21 cellular contexts compared by ENCODE assay signal in the genomic region with DNA sequence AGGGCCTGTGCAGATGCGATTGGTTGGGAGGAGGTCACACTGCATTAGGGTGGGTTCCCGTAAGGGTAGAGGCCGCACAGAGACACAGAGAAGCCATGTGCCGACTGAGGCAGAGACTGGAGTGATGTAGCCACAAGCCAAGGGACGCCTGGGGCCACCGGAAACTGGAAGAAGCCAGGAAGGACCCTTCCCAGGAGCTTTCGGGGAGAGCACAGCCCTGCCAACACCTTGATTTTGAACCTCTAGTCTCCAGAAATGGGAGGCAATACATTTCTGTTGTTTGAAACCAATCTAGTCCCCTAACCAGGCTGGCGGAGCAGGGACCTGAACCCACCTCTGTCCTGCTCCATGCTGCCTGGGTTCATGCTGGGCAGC. TPM values are rescaled to one million over a fixed set of nuclear protein-coding genes. Genes with fewer than 3 reads are reported as not detected.
DNase-seq lines count a peak whose midpoint lies in the region; ATAC-seq, FAIRE-seq and TF ChIP-seq lines count a peak whose summit lies in the region.
"Had no signal": no experiment of that assay in that cellular context is flagged by ENCODE, and none has a peak within 500 bp of the region (broad histone marks: within the 10 kb centered on the region; RNA-seq: fewer than 3 reads in every experiment).

No MANE protein-coding gene starts in this region.

- no peaks in the 10 kb centered on the region for H3K9me3 ChIP-seq in CD4-positive, alpha-beta T cell (ENCODE audit: control insufficient read depth, low read length)

- H3K4me3 Mint-ChIP-seq in activated CD4-positive, alpha-beta T cell treated with anti-CD3 and anti-CD28 coated beads for 36 hours, result peak overlapping the region; percentile 68
- H3K4me3 Mint-ChIP-seq in CD4-positive, alpha-beta T cell, result peak overlapping the region; percentile 82
- peak overlapping the region; percentile 56 for H3K4me3 Mint-ChIP-seq in activated CD4-positive, alpha-beta memory T cell treated with anti-CD3 and anti-CD28 coated beads, Interleukin-2, amount 10 ng/mL, durations not matched to agents 7 days and 5 days
- H3K4me3 Mint-ChIP-seq in memory B cell, result peak overlapping the region; percentile 74
- H3K4me3 Mint-ChIP-seq: CD14-positive monocyte had no signal

- H3K36me3 Mint-ChIP-seq in activated CD4-positive, alpha-beta T cell treated with anti-CD3 and anti-CD28 coated beads for 36 hours (ENCODE audit: low read depth), result peaks cover 61% of the 10 kb centered on the region
- H3K36me3 Mint-ChIP-seq in CD4-positive, alpha-beta T cell (ENCODE audit: low read depth), result no peaks in the 10 kb centered on the region
- H3K36me3 Mint-ChIP-seq in activated CD4-positive, alpha-beta memory T cell treated with anti-CD3 and anti-CD28 coated beads, Interleukin-2, amount 10 ng/mL, durations not matched to agents 7 days and 5 days (ENCODE audit: low read depth), result peaks cover 65% of the 10 kb centered on the region
- no peaks in the 10 kb centered on the region for H3K36me3 Mint-ChIP-seq in memory B cell
- H3K36me3 Mint-ChIP-seq: CD14-positive monocyte had no signal

- FAIRE-seq in GM12891 (lab: Jason Lieb, UNC), result no peak
- FAIRE-seq: urothelium cell line had no signal

- intact Hi-C loops in activated CD4-positive, alpha-beta T cell treated with anti-CD3 and anti-CD28 coated beads for 36 hours (cut with DNase I, micrococcal nuclease), result loop anchor here (2.0 to 5.0 kb wide), 4 partner anchors 14 to 226 kb away; no protein-coding TSS in a partner anchor
- intact Hi-C loops in CD4-positive, alpha-beta T cell (cut with DNase I, micrococcal nuclease), result loop anchor here in 1 of 2 experiments (10.0 kb wide), 1 partner anchor 180 kb away; no protein-coding TSS in a partner anchor

- H3K27ac Mint-ChIP-seq in activated CD4-positive, alpha-beta T cell treated with anti-CD3 and anti-CD28 coated beads for 36 hours, result no peak overlapping the region
- no peak overlapping the region for H3K27ac Mint-ChIP-seq in CD4-positive, alpha-beta T cell
- H3K27ac Mint-ChIP-seq in activated CD4-positive, alpha-beta memory T cell treated with anti-CD3 and anti-CD28 coated beads, Interleukin-2, amount 10 ng/mL, durations not matched to agents 7 days and 5 days, result peak overlapping the region; percentile 94
- peak overlapping the region; percentile 96 for H3K27ac Mint-ChIP-seq in memory B cell

- no peak for TF ChIP-seq POLR2A in GM12891 (IDR thresholded peaks at IDR 0.05; ENCODE audit: low read depth, low read length)

- H3K27me3 Mint-ChIP-seq in activated CD4-positive, alpha-beta T cell treated with anti-CD3 and anti-CD28 coated beads for 36 hours, result no peaks in the 10 kb centered on the region
- H3K27me3 Mint-ChIP-seq in CD4-positive, alpha-beta T cell, result no peaks in the 10 kb centered on the region
- H3K27me3 Mint-ChIP-seq in activated CD4-positive, alpha-beta memory T cell treated with anti-CD3 and anti-CD28 coated beads, Interleukin-2, amount 10 ng/mL, durations not matched to agents 7 days and 5 days, result no peaks in the 10 kb centered on the region
- peaks cover 9% of the 10 kb centered on the region for H3K27me3 Mint-ChIP-seq in memory B cell

- peaks cover 5% of the 10 kb centered on the region for H3K9me3 Mint-ChIP-seq in activated CD4-positive, alpha-beta T cell treated with anti-CD3 and anti-CD28 coated beads for 36 hours (ENCODE audit: low read depth)
- no peaks in the 10 kb centered on the region for H3K9me3 Mint-ChIP-seq in CD4-positive, alpha-beta T cell
- H3K9me3 Mint-ChIP-seq in activated CD4-positive, alpha-beta memory T cell treated with anti-CD3 and anti-CD28 coated beads, Interleukin-2, amount 10 ng/mL, durations not matched to agents 7 days and 5 days, result peaks cover 8% of the 10 kb centered on the region
- no peaks in the 10 kb centered on the region for H3K9me3 Mint-ChIP-seq in memory B cell
- H3K9me3 Mint-ChIP-seq: CD14-positive monocyte had no signal

- ATAC-seq in activated CD4-positive, alpha-beta T cell treated with anti-CD3 and anti-CD28 coated beads for 36 hours, result no peak
- ATAC-seq in CD4-positive, alpha-beta T cell (ENCODE audit: poor library complexity), result no peak
- ATAC-seq in memory B cell (ENCODE audit: low read depth), result no peak

- peaks cover 21% of the 10 kb centered on the region for H3K4me1 Mint-ChIP-seq in activated CD4-positive, alpha-beta T cell treated with anti-CD3 and anti-CD28 coated beads for 36 hours
- peaks cover 64% of the 10 kb centered on the region for H3K4me1 Mint-ChIP-seq in CD4-positive, alpha-beta T cell (ENCODE audit: low read depth)
- peaks cover 69% of the 10 kb centered on the region for H3K4me1 Mint-ChIP-seq in activated CD4-positive, alpha-beta memory T cell treated with anti-CD3 and anti-CD28 coated beads, Interleukin-2, amount 10 ng/mL, durations not matched to agents 7 days and 5 days
- H3K4me1 Mint-ChIP-seq in memory B cell, result peaks cover 9% of the 10 kb centered on the region

- no peaks in the 10 kb centered on the region for H3K27me3 ChIP-seq in CD4-positive, alpha-beta T cell (ENCODE audit: control insufficient read depth, insufficient read depth, low read length)

- POLR2A ChIA-PET in activated CD4-positive, alpha-beta T cell treated with anti-CD3 and anti-CD28 coated beads for 36 hours (lab: Charles Lee), result no interaction called here
- POLR2A ChIA-PET in CD4-positive, alpha-beta T cell (lab: Charles Lee), result interaction anchor here (1.3 to 12.8 kb wide), 5 partner anchors 9 to 23 kb away, joined by 3 to 208 read pairs (median 9); partner anchors contain the start of gene UBASH3A
- POLR2A ChIA-PET in activated CD4-positive, alpha-beta memory T cell treated with anti-CD3 and anti-CD28 coated beads, Interleukin-2, amount 10 ng/mL, durations not matched to agents 7 days and 5 days (lab: Charles Lee), result interaction anchor here (0.6 to 19.4 kb wide), 3 partner anchors 7 to 10 kb away, joined by 3 to 431 read pairs (median 16); partner anchors contain the start of gene UBASH3A

- DNase-seq in activated CD4-positive, alpha-beta T cell treated with anti-CD3 and anti-CD28 coated beads for 36 hours, result no peak
- no peak for DNase-seq in activated CD4-positive, alpha-beta T cell treated with anti-CD3 and anti-CD28 coated beads for 48 hours
- DNase-seq in CD4-positive, alpha-beta T cell, result no peak
- DNase-seq in activated CD4-positive, alpha-beta memory T cell treated with anti-CD3 and anti-CD28 coated beads, Interleukin-2, amount 10 ng/mL, durations not matched to agents 7 days and 5 days, result no peak
- DNase-seq in memory B cell (ENCODE audit: low spot score in 2 of 2) (peak in 1 of 2 donors; percentile 22), medulla oblongata (ENCODE audit: extremely low spot score) (no peak), epidermal melanocyte (ENCODE audit: insufficient read length, low spot score) (no peak), GM12891 (ENCODE audit: insufficient read length, low spot score) (no peak)
- DNase-seq: aorta, DMS79 treated with DMSO at 0.1 percent for 48 hours, H7, KG1, NCI-H1048, NCI-H748 treated with DMSO at 0.1 percent for 48 hours, retina had no signal

- CTCF ChIA-PET in activated CD4-positive, alpha-beta T cell treated with anti-CD3 and anti-CD28 coated beads for 36 hours (lab: Charles Lee), result interaction anchor here (1.1 to 2.2 kb wide), 2 partner anchors 10 to 176 kb away, joined by 3 to 9 read pairs; partner anchors contain the start of gene UBASH3A
- CTCF ChIA-PET in CD4-positive, alpha-beta T cell (lab: Charles Lee), result interaction anchor here (0.6 to 1.5 kb wide), 2 partner anchors 10 kb away, joined by 3 to 4 read pairs; partner anchors contain the start of gene UBASH3A
- CTCF ChIA-PET in activated CD4-positive, alpha-beta memory T cell treated with anti-CD3 and anti-CD28 coated beads, Interleukin-2, amount 10 ng/mL, durations not matched to agents 7 days and 5 days (lab: Charles Lee), result no interaction called here

- no peak for TF ChIP-seq CTCF in CD4-positive, alpha-beta T cell (IDR thresholded peaks at IDR 0.05)

- peak overlapping the region; percentile 95 for H3K27ac ChIP-seq in CD4-positive, alpha-beta T cell (ENCODE audit: low read depth, low read length)
- H3K27ac ChIP-seq: HL-60, SK-N-MC had no signal

TF ChIP-seq in GM12891, 5 proteins besides CTCF, POLR2A, EP300 and RAD21:
- TF ChIP-seq POLR2AphosphoS5 (IDR thresholded peaks at IDR 0.05; ENCODE audit: low read depth, low read length), result no peak
- TF ChIP-seq SPI1 (IDR thresholded peaks at IDR 0.05; ENCODE audit: low read depth, low read length), result no peak
- TF ChIP-seq PAX5 (IDR thresholded peaks at IDR 0.05; ENCODE audit: insufficient read depth, low read length, severe bottlenecking), result no peak
- TF ChIP-seq POU2F2 (IDR thresholded peaks at IDR 0.05; ENCODE audit: low read depth, low read length), result no peak
- no peak for TF ChIP-seq TAF1 (IDR thresholded peaks at IDR 0.05; ENCODE audit: low read depth, low read length)

RNA-seq across cellular contexts. Expression of gene UBASH3A, which starts 10.8 kb away (rescaled TPM):
- total RNA-seq in activated CD4-positive, alpha-beta T cell treated with anti-CD3 and anti-CD28 coated beads for 36 hours, result 10 to 100 TPM; 37.3 to 39.0 TPM
- total RNA-seq in CD4-positive, alpha-beta T cell, result 10 to 100 TPM; 59.7 to 60.8 TPM
- 10 to 100 TPM; 67.8 to 70.6 TPM for total RNA-seq in activated CD4-positive, alpha-beta memory T cell treated with anti-CD3 and anti-CD28 coated beads, Interleukin-2, amount 10 ng/mL, durations not matched to agents 7 days and 5 days
- 1.1 TPM for polyA plus RNA-seq in GM12891 (2012; ENCODE audit: low read depth, missing spikeins)
- total RNA-seq: A172, H7, kidney epithelial cell had no signal
- polyA plus RNA-seq: CD14-positive monocyte had no signal

RNA-seq across cellular contexts. Expression of gene TMPRSS3, which starts 18.7 kb away (rescaled TPM):
- total RNA-seq in activated CD4-positive, alpha-beta T cell treated with anti-CD3 and anti-CD28 coated beads for 36 hours, result 100 to 1,000 TPM in 1 of 2 experiments, 10 to 100 TPM in 1; 99.1 to 113 TPM
- total RNA-seq in CD4-positive, alpha-beta T cell, result 1 to 10 TPM; 1.5 TPM
- total RNA-seq in activated CD4-positive, alpha-beta memory T cell treated with anti-CD3 and anti-CD28 coated beads, Interleukin-2, amount 10 ng/mL, durations not matched to agents 7 days and 5 days, result 10 to 100 TPM; 24.6 to 24.8 TPM
- 129 TPM for polyA plus RNA-seq in GM12891 (2012; ENCODE audit: low read depth, missing spikeins)
- total RNA-seq: H7 had no signal

RNA-seq across cellular contexts. Expression of gene TFF1, which starts 48.2 kb away (rescaled TPM):
- total RNA-seq in activated CD4-positive, alpha-beta T cell treated with anti-CD3 and anti-CD28 coated beads for 36 hours, result not detected
- total RNA-seq in CD4-positive, alpha-beta T cell, result not detected
- total RNA-seq in activated CD4-positive, alpha-beta memory T cell treated with anti-CD3 and anti-CD28 coated beads, Interleukin-2, amount 10 ng/mL, durations not matched to agents 7 days and 5 days, result not detected
- 0.63 TPM for polyA plus RNA-seq in GM12891 (2012; ENCODE audit: low read depth, missing spikeins)
- total RNA-seq: A172, aorta, H7, kidney epithelial cell had no signal
- polyA plus RNA-seq: CD14-positive monocyte had no signal

Comparison
In these comparisons a context has a peak if more than half of its experiments do, and no peak if none do; other contexts are left out.
1. H3K27ac Mint-ChIP-seq: peak in activated CD4-positive, alpha-beta memory T cell treated with anti-CD3 and anti-CD28 coated beads, Interleukin-2, amount 10 ng/mL, durations not matched to agents 7 days and 5 days (single experiment) and memory B cell (single experiment); none in activated CD4-positive, alpha-beta T cell treated with anti-CD3 and anti-CD28 coated beads for 36 hours (single experiment) and CD4-positive, alpha-beta T cell (single experiment).
2. RNA of gene TMPRSS3, which starts 18.7 kb away (total RNA-seq): 99.1 to 113 TPM in activated CD4-positive, alpha-beta T cell treated with anti-CD3 and anti-CD28 coated beads for 36 hours and 24.6 to 24.8 TPM in activated CD4-positive, alpha-beta memory T cell treated with anti-CD3 and anti-CD28 coated beads, Interleukin-2, amount 10 ng/mL, durations not matched to agents 7 days and 5 days; 1.5 TPM in CD4-positive, alpha-beta T cell; every median in the first group is over 10 times any median in the second.
3. Peak in every context shown above with its lines, with median percentiles within 50 percentile points of each other: H3K4me3 Mint-ChIP-seq.